In genomic region chr11:416051-416756, GRCh38 we compare ENCODE assay signal across 8 cellular contexts. TPM values are rescaled to one million over a fixed set of nuclear protein-coding genes. Genes with fewer than 3 reads are reported as not detected.
DNase-seq lines count a peak whose midpoint lies in the region; ATAC-seq and TF ChIP-seq lines count a peak whose summit lies in the region.

No MANE protein-coding gene starts in this region.

- ATAC-seq in GM18517 (IDR thresholded peaks at IDR 0.05; ENCODE audit: unreplicated experiment), result no peak

- no peaks in the 10 kb centered on the region for H3K9me3 ChIP-seq in colonic mucosa
- no peaks in the 10 kb centered on the region for H3K9me3 ChIP-seq in mucosa of rectum (ENCODE audit: control insufficient read depth in 2 of 2, low read length in 2 of 2)

- no peaks in the 10 kb centered on the region for H3K27me3 Mint-ChIP-seq in activated naive CD4-positive, alpha-beta T cell treated with anti-CD3 and anti-CD28 coated beads, Interleukin-2, amount 50 U/mL, for 24 hours

- no peaks in the 10 kb centered on the region for H3K36me3 ChIP-seq in colonic mucosa
- H3K36me3 ChIP-seq in mucosa of rectum (ENCODE audit: control insufficient read depth in 2 of 2, insufficient read depth in 2 of 2, low read length in 2 of 2), result no peaks in the 10 kb centered on the region

- H3K9ac ChIP-seq in colonic mucosa (ENCODE audit: low read depth in 2 of 2, low read length in 2 of 2) (peak overlapping the region; percentile 90 to 92), mucosa of rectum (ENCODE audit: low read depth in 1 of 2, low read length in 2 of 2) (peak overlapping the region; percentile 68 to 94)

- no peak for TF ChIP-seq CTCF in colonic mucosa (IDR thresholded peaks at IDR 0.05)

- no peaks in the 10 kb centered on the region for H3K9me3 Mint-ChIP-seq in activated naive CD4-positive, alpha-beta T cell treated with anti-CD3 and anti-CD28 coated beads, Interleukin-2, amount 50 U/mL, for 24 hours

- no peak for DNase-seq in activated naive CD4-positive, alpha-beta T cell treated with anti-CD3 and anti-CD28 coated beads, Interleukin-2, amount 50 U/mL, for 16 hours
- no peak for DNase-seq in colonic mucosa
- DNase-seq in NCI-H526 treated with DMSO at 0.1 percent for 48 hours (lab: John Stamatoyannopoulos, UW), result no peak
- DNase-seq in HCEC 1CT, result no peak
- no peak for DNase-seq in NCI-H1930 (lab: John Stamatoyannopoulos, UW)

- H3K27ac Mint-ChIP-seq in activated naive CD4-positive, alpha-beta T cell treated with anti-CD3 and anti-CD28 coated beads, Interleukin-2, amount 50 U/mL, for 24 hours, result peak overlapping the region; percentile 59

- H3K4me3 ChIP-seq in colonic mucosa, result peak overlapping the region; percentile 70
- peak overlapping the region; percentile 66 to 71 for H3K4me3 ChIP-seq in mucosa of rectum (ENCODE audit: low read length in 2 of 2)

- peak overlapping the region; percentile 85 for H3K4me3 Mint-ChIP-seq in activated naive CD4-positive, alpha-beta T cell treated with anti-CD3 and anti-CD28 coated beads, Interleukin-2, amount 50 U/mL, for 24 hours

- H3K27me3 ChIP-seq in colonic mucosa (no peaks in the 10 kb centered on the region), mucosa of rectum (ENCODE audit: control insufficient read depth in 2 of 2, insufficient read depth in 2 of 2, low read length in 2 of 2) (no peaks in the 10 kb centered on the region)

- peaks cover 33% of the 10 kb centered on the region for H3K4me1 Mint-ChIP-seq in activated naive CD4-positive, alpha-beta T cell treated with anti-CD3 and anti-CD28 coated beads, Interleukin-2, amount 50 U/mL, for 24 hours

- intact Hi-C loops in colonic mucosa (cut with DNase I), result no loop called here

- H3K27ac ChIP-seq in colonic mucosa (peak overlapping the region; percentile 90), mucosa of rectum (ENCODE audit: low read depth in 2 of 2, low read length in 2 of 2) (peak overlapping the region; percentile 92 to 95)

- no peaks in the 10 kb centered on the region for H3K36me3 Mint-ChIP-seq in activated naive CD4-positive, alpha-beta T cell treated with anti-CD3 and anti-CD28 coated beads, Interleukin-2, amount 50 U/mL, for 24 hours

- H3K4me1 ChIP-seq in colonic mucosa (peaks cover 5% of the 10 kb centered on the region), mucosa of rectum (ENCODE audit: control insufficient read depth in 2 of 2, insufficient read depth in 2 of 2, low read length in 2 of 2) (peaks cover 14 to 18% of the 10 kb centered on the region in 2 donors)

RNA-seq across cellular contexts. Expression of gene SIGIRR, which starts 1.4 kb away (rescaled TPM):
- total RNA-seq in colonic mucosa, result 100 to 1,000 TPM in 1 of 2 donors, 10 to 100 TPM in 1; 91.4 to 177 TPM

RNA-seq across cellular contexts. Expression of gene PKP3, which starts 22.2 kb away (rescaled TPM):
- 100 to 1,000 TPM; 167 to 247 TPM for total RNA-seq in colonic mucosa

RNA-seq across cellular contexts. Expression of gene ANO9, which starts 25.6 kb away (rescaled TPM):
- total RNA-seq in colonic mucosa, result 100 to 1,000 TPM; 121 to 129 TPM

RNA-seq across cellular contexts. Expression of gene PTDSS2, which starts 33.9 kb away (rescaled TPM):
- total RNA-seq in colonic mucosa, result 10 to 100 TPM; 20.6 to 27.6 TPM

RNA-seq across cellular contexts. Expression of gene B4GALNT4, which starts 46.9 kb away (rescaled TPM):
- total RNA-seq in colonic mucosa, result 1 to 10 TPM; 1.6 to 2.0 TPM
